ENCODE assay signal across 8 cellular contexts in genomic region chr19:50330365-50331078, GRCh38.
A peak's percentile ranks its signal among the peaks of the same experiment; 100 is the strongest.
DNase-seq lines count a peak whose midpoint lies in the region; ATAC-seq lines count a peak whose summit lies in the region.

No MANE protein-coding gene starts in this region.

- peaks cover 15% of the 10 kb centered on the region for H3K27me3 Mint-ChIP-seq in dendritic cell treated with granulocyte-macrophage colony-stimulating factor and Interleukin-4, amounts not matched to agents 40 ng/mL and 50 ng/mL, for 4 days

- peak overlapping the region; percentile 81 for H3K4me3 Mint-ChIP-seq in dendritic cell treated with granulocyte-macrophage colony-stimulating factor and Interleukin-4, amounts not matched to agents 40 ng/mL and 50 ng/mL, for 4 days

- peak overlapping the region; percentile 84 for H3K27ac Mint-ChIP-seq in dendritic cell treated with granulocyte-macrophage colony-stimulating factor and Interleukin-4, amounts not matched to agents 40 ng/mL and 50 ng/mL, for 4 days

- H3K4me1 Mint-ChIP-seq in dendritic cell treated with granulocyte-macrophage colony-stimulating factor and Interleukin-4, amounts not matched to agents 40 ng/mL and 50 ng/mL, for 4 days (ENCODE audit: low read depth): peaks cover 87% of the 10 kb centered on the region

- DNase-seq in COLO829 (ENCODE audit: low spot score) (peak; percentile 90), HCEC 1CT (peak; percentile 45), NCI-H2107 treated with DMSO at 0.1 percent for 48 hours (lab: John Stamatoyannopoulos, UW; ENCODE audit: unreplicated experiment) (peak; percentile 88), medulla oblongata (ENCODE audit: extremely low spot score) (peak; percentile 94)
- peak; percentile 57 to 79 for DNase-seq in activated CD4-positive, alpha-beta T cell treated with anti-CD3 and anti-CD28 coated beads for 24 hours (ENCODE audit: low read depth in 2 of 2)
- DNase-seq in stimulated activated CD4-positive, alpha-beta T cell treated with anti-CD3 and anti-CD28 coated beads, TNF-alpha, amount 100 ng/mL, for 24 hours (ENCODE audit: low read depth in 3 of 3): peak; percentile 61 to 86 (median 65)

- intact Hi-C loops in dendritic cell treated with granulocyte-macrophage colony-stimulating factor and Interleukin-4, amounts not matched to agents 40 ng/mL and 50 ng/mL, for 4 days (cut with micrococcal nuclease): no loop called here

- ATAC-seq in GM21447 (IDR thresholded peaks at IDR 0.05; ENCODE audit: unreplicated experiment): no peak

- no peaks in the 10 kb centered on the region for H3K9me3 Mint-ChIP-seq in dendritic cell treated with granulocyte-macrophage colony-stimulating factor and Interleukin-4, amounts not matched to agents 40 ng/mL and 50 ng/mL, for 4 days

- H3K36me3 Mint-ChIP-seq in dendritic cell treated with granulocyte-macrophage colony-stimulating factor and Interleukin-4, amounts not matched to agents 40 ng/mL and 50 ng/mL, for 4 days (ENCODE audit: low read depth): peaks cover 27% of the 10 kb centered on the region
